9 cellular contexts compared by ENCODE assay signal in the genomic region with DNA sequence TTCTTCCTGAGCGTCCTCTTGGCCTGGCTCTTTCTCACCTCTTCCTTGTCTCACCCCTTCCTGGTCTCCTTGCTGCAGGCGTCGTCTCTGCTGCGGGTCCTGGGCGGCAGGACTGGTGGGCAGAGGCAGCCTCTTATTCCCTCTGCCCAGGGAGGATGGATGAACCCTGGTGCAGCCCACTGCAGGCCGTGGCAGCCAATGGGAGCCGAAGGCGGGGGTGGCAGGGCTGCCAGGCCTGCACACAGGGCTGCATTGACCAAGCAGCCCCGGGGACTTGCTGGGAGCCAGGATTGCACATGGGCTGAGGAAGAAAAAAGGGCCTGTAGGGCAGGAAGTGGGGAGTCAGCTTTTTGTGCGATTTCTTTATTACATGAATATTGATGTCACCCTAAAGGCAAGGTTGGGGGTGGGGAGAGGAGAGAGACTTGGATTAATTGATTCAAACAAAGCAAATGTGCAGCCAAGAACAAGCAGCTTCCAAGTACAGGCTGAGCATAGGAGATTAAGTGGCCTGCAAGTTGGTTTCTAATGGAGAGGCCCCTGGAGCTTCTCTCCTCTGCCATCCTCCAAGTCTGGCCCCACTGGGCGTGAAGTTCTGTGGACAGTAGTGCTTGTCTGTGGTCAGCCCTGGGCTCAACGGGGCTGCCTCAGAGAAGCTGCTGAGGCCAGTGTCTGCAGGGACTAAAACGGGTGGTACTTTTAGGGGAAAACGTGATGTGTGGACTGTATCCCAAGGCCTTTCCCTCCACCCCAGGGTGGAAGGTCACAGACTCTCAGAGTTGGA. TPM values are rescaled to one million over a fixed set of nuclear protein-coding genes. Genes with fewer than 3 reads are reported as not detected.
DNase-seq lines count a peak whose midpoint lies in the region; ATAC-seq and TF ChIP-seq lines count a peak whose summit lies in the region.
"Had no signal": no experiment of that assay in that cellular context is flagged by ENCODE, and none has a peak within 500 bp of the region (broad histone marks: within the 10 kb centered on the region; RNA-seq: fewer than 3 reads in every experiment).

Gene S100B, minus strand, starts transcription at position 108 of the 784 bp plus-strand sequence. CDS start 2,667 bp downstream, outside the sequence.

- no peak within 1 kb of the TSS for H2BK12ac ChIP-seq in trophoblast cell (ENCODE audit: low read length)

- no peak within 1 kb of the TSS for H4K12ac ChIP-seq in trophoblast cell (ENCODE audit: low read depth, low read length)

- DNase-seq in HCT116 (ENCODE audit: low read depth, low spot score): no peak
- DNase-seq in T-cell: peak in 6 of 34 experiments; percentile 6 to 33 (median 22)
- no peak for DNase-seq in heart right ventricle
- DNase-seq in sciatic nerve (ENCODE audit: low spot score): peak; percentile 82
- no peak for DNase-seq in trophoblast cell
- no peak for DNase-seq in stimulated activated CD8-positive, alpha-beta memory T cell treated with anti-CD3 and anti-CD28 coated beads, Interleukin-4, amount 100 ng/mL, for 48 hours
- no peak for DNase-seq in GM23248
- DNase-seq: gastrocnemius medialis had no signal

- CTCF ChIA-PET in HCT116 (lab: Charles Lee): no interaction called here
- CTCF ChIA-PET in T-cell (lab: Charles Lee): no interaction called here

- no peak within 1 kb of the TSS for H3K18ac ChIP-seq in trophoblast cell (ENCODE audit: low read length)

- in situ Hi-C loops in GM23248 (cut with MboI): no loop called here

- H2AK5ac ChIP-seq in trophoblast cell (ENCODE audit: low read length): no peak within 1 kb of the TSS

- H3K9me2 ChIP-seq in HCT116 (ENCODE audit: insufficient read depth) (no peaks in the 10 kb centered on the region), GM23248 (ENCODE audit: insufficient read depth) (no peaks in the 10 kb centered on the region)

- H3K23ac ChIP-seq in trophoblast cell (ENCODE audit: low read length): no peak within 1 kb of the TSS

- no peaks in the 10 kb centered on the region for H3K9me3 Mint-ChIP-seq in T-cell

- TF ChIP-seq POLR2A in HCT116 (IDR thresholded peaks at IDR 0.05; ENCODE audit: borderline replicate concordance, extremely low read depth, insufficient read depth, insufficient read length): no peak

- no peaks in the 10 kb centered on the region for H3K27me3 Mint-ChIP-seq in T-cell

- H3K4me1 ChIP-seq in HCT116 (ENCODE audit: control insufficient read depth in 1 of 2, insufficient read depth in 2 of 2, low read length in 2 of 2) (no peaks in the 10 kb centered on the region), heart right ventricle (peaks cover 0 to 30% (median 0%) of the 10 kb centered on the region in 9 donors), trophoblast cell (ENCODE audit: control insufficient read depth in 1 of 2, insufficient read depth in 2 of 2, low read length in 2 of 2) (no peaks in the 10 kb centered on the region), GM23248 (ENCODE audit: insufficient read depth) (no peaks in the 10 kb centered on the region)
- H3K4me1 ChIP-seq: gastrocnemius medialis had no signal

- H4K20me1 ChIP-seq in HCT116 (ENCODE audit: insufficient read depth) (no peaks in the 10 kb centered on the region), GM23248 (ENCODE audit: insufficient read depth) (no peaks in the 10 kb centered on the region)

- no peak within 1 kb of the TSS for H2BK5ac ChIP-seq in trophoblast cell (ENCODE audit: low read depth, low read length, poor library complexity)

- no peaks in the 10 kb centered on the region for H3K79me1 ChIP-seq in trophoblast cell (ENCODE audit: low read length)

- intact Hi-C loops in HCT116 (cut with micrococcal nuclease) (no loop called here), heart right ventricle (cut with DNase I) (no loop called here), sciatic nerve (cut with DNase I) (no loop called here)

- H3K27ac ChIP-seq in HCT116 (ENCODE audit: low read depth, low read length): no peak within 1 kb of the TSS
- H3K27ac ChIP-seq in heart right ventricle: peak within 1 kb of the TSS in 3 of 10 donors; percentile 14 to 81 (median 16)
- no peak within 1 kb of the TSS for H3K27ac ChIP-seq in trophoblast cell (ENCODE audit: low read depth, low read length)
- no peak within 1 kb of the TSS for H3K27ac ChIP-seq in GM23248
- H3K27ac ChIP-seq: gastrocnemius medialis had no signal

- no peak for TF ChIP-seq CTCF in HCT116 (IDR thresholded peaks at IDR 0.05 in 2 of 3, conservative IDR thresholded peaks at IDR 0.05 in 1 of 3; ENCODE audit: borderline replicate concordance in 1 of 3, insufficient read depth in 1 of 3, low read depth in 2 of 3, low read length in 2 of 3)
- no peak for TF ChIP-seq CTCF in heart right ventricle (IDR thresholded peaks at IDR 0.05)

- H2AFZ ChIP-seq in HCT116 (ENCODE audit: low read depth, low read length, poor library complexity, severe bottlenecking): no peak within 1 kb of the TSS
- H2AFZ ChIP-seq in trophoblast cell (ENCODE audit: insufficient read depth, low read length, poor library complexity): no peak within 1 kb of the TSS
- H2AFZ ChIP-seq in GM23248: no peak within 1 kb of the TSS

- H3K4me1 Mint-ChIP-seq in T-cell: peaks cover 44 to 71% (median 50%) of the 10 kb centered on the region in 3 donors

- no TSS peak for BruUV-seq in HCT116 (replicated peaks; lab: Mats Ljungman, UMichigan)

- H3K27me3 ChIP-seq in HCT116 (ENCODE audit: insufficient read depth, low read length) (0 out of 2 replicates have a peak, but pooled peaks cover 6% of the 10 kb centered on the region), heart right ventricle (peaks cover 0 to 2% (median 0%) of the 10 kb centered on the region in 7 donors), trophoblast cell (ENCODE audit: insufficient read depth, low read length) (no peaks in the 10 kb centered on the region), GM23248 (replicated peaks; ENCODE audit: insufficient read depth) (peaks cover 12% of the 10 kb centered on the region)

- no peak within 1 kb of the TSS for H2BK120ac ChIP-seq in trophoblast cell (ENCODE audit: insufficient read depth, low read length, poor library complexity)

- no peak within 1 kb of the TSS for H3K14ac ChIP-seq in trophoblast cell (ENCODE audit: low read length)

- H3K4me2 ChIP-seq in HCT116 (ENCODE audit: low read length) (no peak within 1 kb of the TSS), trophoblast cell (ENCODE audit: low read length) (no peak within 1 kb of the TSS), GM23248 (ENCODE audit: unreplicated experiment) (no peak within 1 kb of the TSS)

- no peak for TF ChIP-seq RAD21 in HCT116 (IDR thresholded peaks at IDR 0.05; ENCODE audit: low read depth)

- no peak within 1 kb of the TSS for H3K4me3 ChIP-seq in HCT116 (replicated peaks in 1 of 2; ENCODE audit: low read depth in 1 of 2, low read length in 2 of 2)
- peak within 1 kb of the TSS in 2 of 10 donors; percentile 6 to 7 for H3K4me3 ChIP-seq in heart right ventricle
- no peak within 1 kb of the TSS for H3K4me3 ChIP-seq in trophoblast cell (ENCODE audit: low read depth, low read length)
- H3K4me3 ChIP-seq in GM23248: no peak within 1 kb of the TSS
- H3K4me3 ChIP-seq: gastrocnemius medialis had no signal

- H3K9ac ChIP-seq in HCT116 (ENCODE audit: low read length) (no peak within 1 kb of the TSS), trophoblast cell (ENCODE audit: low read length) (no peak within 1 kb of the TSS), GM23248 (no peak within 1 kb of the TSS)

- H3F3A ChIP-seq in GM23248 (ENCODE audit: insufficient read depth): no peaks in the 10 kb centered on the region

- peak within 1 kb of the TSS; percentile 80 to 90 for H3K27ac Mint-ChIP-seq in T-cell

- H3K4ac ChIP-seq in trophoblast cell (ENCODE audit: low read depth, low read length): no peak within 1 kb of the TSS

- peak within 1 kb of the TSS in 2 of 3 donors; percentile 62 to 72 for H3K4me3 Mint-ChIP-seq in T-cell

- no peaks in the 10 kb centered on the region for H3K36me3 ChIP-seq in HCT116 (ENCODE audit: control insufficient read depth in 1 of 2, insufficient read depth in 2 of 2, low read length in 2 of 2)
- no peaks in the 10 kb centered on the region for H3K36me3 ChIP-seq in heart right ventricle
- no peaks in the 10 kb centered on the region for H3K36me3 ChIP-seq in trophoblast cell (ENCODE audit: control insufficient read depth in 1 of 2, insufficient read depth in 2 of 2, low read length in 2 of 2)
- no peaks in the 10 kb centered on the region for H3K36me3 ChIP-seq in GM23248 (ENCODE audit: low read depth)
- H3K36me3 ChIP-seq: gastrocnemius medialis had no signal

- POLR2A ChIA-PET in HCT116 (lab: Charles Lee): no interaction called here
- POLR2A ChIA-PET in T-cell (lab: Charles Lee): interaction anchor here (0.9 to 1.4 kb wide), 2 partner anchors 21 to 27 kb away, joined by 3 to 4 read pairs; no protein-coding TSS in a partner anchor

- H4K8ac ChIP-seq in trophoblast cell (ENCODE audit: low read depth, low read length): no peak within 1 kb of the TSS

- H3K79me2 ChIP-seq in HCT116 (ENCODE audit: insufficient read depth, low read length) (no peaks in the 10 kb centered on the region), trophoblast cell (ENCODE audit: control insufficient read depth, insufficient read depth, low read length, poor library complexity) (no peaks in the 10 kb centered on the region), GM23248 (ENCODE audit: insufficient read depth) (no peaks in the 10 kb centered on the region)

- H3K9me3 ChIP-seq in HCT116 (ENCODE audit: control insufficient read depth in 1 of 2, insufficient read depth in 1 of 2, low read depth in 1 of 2, low read length in 2 of 2) (no peaks in the 10 kb centered on the region), heart right ventricle (peaks cover 0 to under 1% (median 0%) of the 10 kb centered on the region in 11 donors), trophoblast cell (ENCODE audit: insufficient read depth, low read depth, low read length) (peaks cover 3% of the 10 kb centered on the region), GM23248 (ENCODE audit: low read depth) (no peaks in the 10 kb centered on the region)
- H3K9me3 ChIP-seq: gastrocnemius medialis had no signal

- 75 to 81% methylated on average over 14 of the region's 14 CpGs for WGBS in heart right ventricle, 2 donors
- no CpG with 5 or more reads among the region's 14 CpGs for WGBS in trophoblast cell (ENCODE audit: extremely low coverage, insufficient coverage, insufficient read length)
- WGBS in GM23248 (ENCODE audit: low coverage in 1 of 2, low lambda C conversion rate in 2 of 2, missing lambda C conversion rate in 2 of 2), 2 experiments: 71% methylated on average over 14 of the region's 14 CpGs

- ATAC-seq in HCT116: peak; percentile 64
- ATAC-seq in T-cell (replicated peaks in 1 of 4): peak; percentile 26 to 60 (median 28)
- peak in 7 of 8 donors; percentile 42 to 76 (median 58) for ATAC-seq in heart right ventricle
- ATAC-seq in sciatic nerve: peak; percentile 95
- no peak for ATAC-seq in GM18907 (IDR thresholded peaks at IDR 0.05; ENCODE audit: unreplicated experiment)
- ATAC-seq: gastrocnemius medialis had no signal

- H3K36me3 Mint-ChIP-seq in T-cell: no peaks in the 10 kb centered on the region

- no peak within 1 kb of the TSS for H4K91ac ChIP-seq in trophoblast cell (ENCODE audit: low read depth, low read length)

- RAD21 ChIA-PET in HCT116 (lab: Charles Lee; ENCODE audit: low non-redundant PET in 1 of 2, low total read pairs in 2 of 2, uncharacterized antibody in 2 of 2, unreplicated experiment in 2 of 2): no interaction called here

RNA-seq across cellular contexts. Expression of gene S100B, which starts in this region (rescaled TPM):
- total RNA-seq in HCT116 (2021; ENCODE audit: unreplicated experiment): not detected
- polyA plus RNA-seq in HCT116 (2012): not detected in 2 replicates
- 10 to 100 TPM in 2 of 5 donors, 1 to 10 TPM in 2, under 1 TPM in 1; 0.49 to 11.4 (median 8.9) TPM for total RNA-seq in T-cell
- total RNA-seq in heart right ventricle: 1 to 10 TPM in 8 of 10 donors, under 1 TPM in 1, not detected in 1; 0.53 to 5.2 (median 2.9) TPM
- 10 to 100 TPM in 1 of 2 donors, 1 to 10 TPM in 1; 4.9 to 11.7 TPM for polyA plus RNA-seq in heart right ventricle
- 1,180 TPM for total RNA-seq in sciatic nerve
- not detected in 2 replicates for polyA plus RNA-seq in trophoblast cell (2013)
- not detected in 2 replicates for total RNA-seq in GM23248 (2014; rRNA removed; shearing (Covaris generic))
- not detected in 2 replicates for polyA plus RNA-seq in GM23248 (2016; fragmentation: Nextera tagmentation; extraction: Ambion mirVana)

Comparison
In these comparisons a context has a peak if more than half of its experiments do, and no peak if none do; other contexts are left out.
1. RNA of gene S100B (total RNA-seq): 1,180 TPM in sciatic nerve (single experiment); 0.49 to 11.4 TPM in T-cell, 0.53 to 5.2 TPM in heart right ventricle, not detected in HCT116 (single experiment) and not detected in GM23248; every median in the first group is over 10 times any median in the second.
2. Peak in ATAC-seq in HCT116; RNA of the gene not detected or under 1 TPM.